In genomic region chr7:27943261-27943660, GRCh38 we compare ENCODE assay signal across 24 cellular contexts.
DNase-seq lines count a peak whose midpoint lies in the region; ATAC-seq, FAIRE-seq and TF ChIP-seq lines count a peak whose summit lies in the region.
"Had no signal": no experiment of that assay in that cellular context is flagged by ENCODE, and none has a peak within 500 bp of the region (broad histone marks: within the 10 kb centered on the region; RNA-seq: fewer than 3 reads in every experiment).

No MANE protein-coding gene starts in this region.

- H3K4me1 Mint-ChIP-seq in GM23338 (peaks cover 10% of the 10 kb centered on the region), osteocyte (ENCODE audit: unreplicated experiment) (peaks cover 38% of the 10 kb centered on the region)

- intact Hi-C loops in esophagus muscularis mucosa (cut with DNase I) (no loop called here), lower lobe of right lung (cut with DNase I) (no loop called here)

- H3K36me3 Mint-ChIP-seq in GM23338 (ENCODE audit: low read depth), result no peaks in the 10 kb centered on the region
- H3K36me3 Mint-ChIP-seq in osteocyte (ENCODE audit: unreplicated experiment), result peaks cover 8% of the 10 kb centered on the region

- H3K27me3 ChIP-seq in GM23338 (ENCODE audit: insufficient read depth), result no peaks in the 10 kb centered on the region
- H3K27me3 ChIP-seq in esophagus muscularis mucosa, result no peaks in the 10 kb centered on the region
- no peaks in the 10 kb centered on the region for H3K27me3 ChIP-seq in lower lobe of right lung (ENCODE audit: low read depth)
- H3K27me3 ChIP-seq: SJCRH30 had no signal

- H3K9me3 Mint-ChIP-seq in GM23338 (no peaks in the 10 kb centered on the region), osteocyte (ENCODE audit: unreplicated experiment) (no peaks in the 10 kb centered on the region)

- WGBS in esophagus muscularis mucosa, result 89% methylated on average over 14 of the region's 14 CpGs

- peak; percentile 20 for FAIRE-seq in urothelium cell line (lab: Jason Lieb, UNC)
- FAIRE-seq: A549, GM18507, HTR-8/SVneo, K562 had no signal

- ATAC-seq in GM23338 (peak; percentile 33; the same call in 2 of the 3 replicates), lower lobe of right lung (no peak), GM18870 (IDR thresholded peaks at IDR 0.05; ENCODE audit: unreplicated experiment) (no peak), HG03521 (IDR thresholded peaks at IDR 0.05; ENCODE audit: unreplicated experiment) (no peak)
- ATAC-seq: A549, K562, PC-3 had no signal

- DNase-seq in GM23338 (ENCODE audit: low spot score) (peak; percentile 32), esophagus muscularis mucosa (ENCODE audit: extremely low spot score) (peak; percentile 45), osteocyte (ENCODE audit: extremely low spot score, unreplicated experiment) (no peak), urothelium cell line (ENCODE audit: low spot score) (no peak), lower lobe of right lung (no peak)
- DNase-seq: Calu3; DMS153; DND-41; Kasumi-1; NCI-H1092 treated with DMSO at 0.1 percent for 48 hours; NCI-H187; NCI-H2107; NCI-H446; NCI-H524 treated with DMSO at 0.1 percent for 48 hours; NCI-H774; NK-92 treated with Interleukin-12 subunit alpha and Interleukin-12 subunit beta, amount 100 ng/mL, for 24 hours; PC-3; SJCRH30 had no signal

- H3K4me3 ChIP-seq in GM23338, result no peak overlapping the region
- no peak overlapping the region for H3K4me3 ChIP-seq in esophagus muscularis mucosa
- H3K4me3 ChIP-seq in lower lobe of right lung, result no peak overlapping the region
- H3K4me3 ChIP-seq: A549, K562, SJCRH30 had no signal

- no peak overlapping the region for H2AFZ ChIP-seq in GM23338

- H3K27ac ChIP-seq in GM23338 (ENCODE audit: low read depth) (peak overlapping the region; percentile 5; the same call in 1 of the 2 replicates), esophagus muscularis mucosa (replicated peaks in 1 of 4) (no peak overlapping the region), lower lobe of right lung (no peak overlapping the region)
- H3K27ac ChIP-seq: A549, SJCRH30 had no signal

- no peaks in the 10 kb centered on the region for H3K4me1 ChIP-seq in GM23338 (ENCODE audit: insufficient read depth)
- H3K4me1 ChIP-seq in esophagus muscularis mucosa, result peaks cover 14 to 26% (median 20%) of the 10 kb centered on the region in 4 donors
- H3K4me1 ChIP-seq in lower lobe of right lung, result no peaks in the 10 kb centered on the region
- H3K4me1 ChIP-seq: A549 had no signal

- no peaks in the 10 kb centered on the region for H3F3A ChIP-seq in GM23338 (replicated peaks; ENCODE audit: low read depth)

- no peak for TF ChIP-seq EP300 in esophagus muscularis mucosa (IDR thresholded peaks at IDR 0.05)

- H3K27ac Mint-ChIP-seq in GM23338, result no peak overlapping the region
- peak overlapping the region; percentile 13 for H3K27ac Mint-ChIP-seq in osteocyte (ENCODE audit: unreplicated experiment)

- no peak for TF ChIP-seq POLR2A in esophagus muscularis mucosa (IDR thresholded peaks at IDR 0.05; ENCODE audit: low read depth)

- H4K20me1 ChIP-seq in GM23338 (replicated peaks; ENCODE audit: insufficient read depth), result 0 out of 2 replicates have a peak, but pooled peaks cover 4% of the 10 kb centered on the region

- H3K9me3 ChIP-seq in esophagus muscularis mucosa, result no peaks in the 10 kb centered on the region
- no peaks in the 10 kb centered on the region for H3K9me3 ChIP-seq in lower lobe of right lung
- H3K9me3 ChIP-seq: A549, SJCRH30 had no signal

- no peaks in the 10 kb centered on the region for H3K79me2 ChIP-seq in GM23338 (replicated peaks; ENCODE audit: insufficient read depth)

- no peak overlapping the region for H3K4me3 Mint-ChIP-seq in GM23338
- no peak overlapping the region for H3K4me3 Mint-ChIP-seq in osteocyte (ENCODE audit: unreplicated experiment)

- H3K4me2 ChIP-seq in GM23338, result no peak overlapping the region
- H3K4me2 ChIP-seq: A549 had no signal

- no peaks in the 10 kb centered on the region for H3K36me3 ChIP-seq in GM23338 (ENCODE audit: insufficient read depth)
- H3K36me3 ChIP-seq in esophagus muscularis mucosa, result no peaks in the 10 kb centered on the region
- no peaks in the 10 kb centered on the region for H3K36me3 ChIP-seq in lower lobe of right lung
- H3K36me3 ChIP-seq: SJCRH30 had no signal

- no peaks in the 10 kb centered on the region for H3K9me2 ChIP-seq in GM23338 (ENCODE audit: insufficient read depth)

- no peak for TF ChIP-seq CTCF in GM23338 (conservative IDR thresholded peaks at IDR 0.05; ENCODE audit: low read depth in 2 of 2)
- TF ChIP-seq CTCF in esophagus muscularis mucosa (IDR thresholded peaks at IDR 0.05), result no peak
- no peak for TF ChIP-seq CTCF in osteocyte (IDR thresholded peaks at IDR 0.05)
- no peak for TF ChIP-seq CTCF in lower lobe of right lung (IDR thresholded peaks at IDR 0.05)

- H3K27me3 Mint-ChIP-seq in GM23338 (ENCODE audit: insufficient read depth, low read depth, poor library complexity) (peaks cover 3% of the 10 kb centered on the region), osteocyte (ENCODE audit: unreplicated experiment) (no peaks in the 10 kb centered on the region)

TF ChIP-seq in GM23338, 12 proteins besides CTCF, POLR2A, EP300 and RAD21:
- TF ChIP-seq ZNF331 (CRISPR knock-in tag; IDR thresholded peaks at IDR 0.05; ENCODE audit: low read depth), result no peak

Comparison
In these comparisons a context has a peak if more than half of its experiments do, and no peak if none do; other contexts are left out.
1. DNase-seq: peak in GM23338 (single experiment) and esophagus muscularis mucosa (single experiment); none in osteocyte (single experiment), urothelium cell line (single experiment) and lower lobe of right lung (single experiment).